Comparison of ENCODE assay signal across 8 cellular contexts in genomic region chr1:26692211-26692792, GRCh38. TPM values are rescaled to one million over a fixed set of nuclear protein-coding genes. Genes with fewer than 3 reads are reported as not detected.
DNase-seq lines count a peak whose midpoint lies in the region; ATAC-seq and TF ChIP-seq lines count a peak whose summit lies in the region.

No MANE protein-coding gene starts in this region.

- H3K27ac ChIP-seq in Peyer's patch: peak overlapping the region; percentile 96 to 100 (median 97)
- H3K27ac ChIP-seq in esophagus muscularis mucosa (replicated peaks in 1 of 4): peak overlapping the region; percentile 96 to 99 (median 98)
- H3K27ac ChIP-seq in muscle layer of colon (ENCODE audit: low read depth, low read length): peak overlapping the region; percentile 87

- peaks cover 29% of the 10 kb centered on the region for H3K4me1 Mint-ChIP-seq in activated T-cell treated with anti-CD3 and anti-CD28 coated beads, Interleukin-2, amount 50 U/mL, for 72 hours (ENCODE audit: low read depth)

- no peak for TF ChIP-seq EP300 in esophagus muscularis mucosa (IDR thresholded peaks at IDR 0.05)

- H3K36me3 ChIP-seq in Peyer's patch (no peaks in the 10 kb centered on the region), esophagus muscularis mucosa (no peaks in the 10 kb centered on the region), muscle layer of colon (ENCODE audit: insufficient read depth, low read length) (no peaks in the 10 kb centered on the region)

- peak overlapping the region; percentile 98 for H3K27ac Mint-ChIP-seq in activated T-cell treated with anti-CD3 and anti-CD28 coated beads, Interleukin-2, amount 50 U/mL, for 72 hours

- DNase-seq in KG1 (lab: John Stamatoyannopoulos, UW): peak; percentile 90
- peak; percentile 87 to 96 (median 90) for DNase-seq in Peyer's patch
- DNase-seq in activated T-cell treated with anti-CD3 and anti-CD28 coated beads, Interleukin-2, amount 50 U/mL, for 72 hours: peak; percentile 74 to 86
- DNase-seq in esophagus muscularis mucosa (ENCODE audit: extremely low spot score): peak; percentile 94
- DNase-seq in stimulated activated CD8-positive, alpha-beta memory T cell treated with anti-CD3 and anti-CD28 coated beads, Interleukin-4, amount 100 ng/mL, for 4 hours (ENCODE audit: low read depth in 2 of 2, low spot score in 1 of 2): peak; percentile 50 to 53

- H3K9me3 Mint-ChIP-seq in activated T-cell treated with anti-CD3 and anti-CD28 coated beads, Interleukin-2, amount 50 U/mL, for 72 hours: no peaks in the 10 kb centered on the region

- H3K27me3 ChIP-seq in Peyer's patch (no peaks in the 10 kb centered on the region), esophagus muscularis mucosa (peaks cover 0 to 4% (median 0%) of the 10 kb centered on the region in 4 donors), muscle layer of colon (ENCODE audit: control insufficient read depth in 1 of 2, insufficient read depth in 2 of 2, low read length in 2 of 2) (no peaks in the 10 kb centered on the region)

- H3K36me3 Mint-ChIP-seq in activated T-cell treated with anti-CD3 and anti-CD28 coated beads, Interleukin-2, amount 50 U/mL, for 72 hours (ENCODE audit: insufficient read depth in 2 of 2): no peaks in the 10 kb centered on the region

- WGBS in esophagus muscularis mucosa: 1% methylated on average over 16 of the region's 30 CpGs

- H3K4me3 ChIP-seq in Peyer's patch: peak overlapping the region; percentile 53 to 69 (median 58)
- H3K4me3 ChIP-seq in esophagus muscularis mucosa: peak overlapping the region; percentile 55 to 68 (median 63)
- peak overlapping the region; percentile 43 to 95 for H3K4me3 ChIP-seq in muscle layer of colon (ENCODE audit: low read depth in 1 of 2, low read length in 2 of 2)

- H3K9me3 ChIP-seq in Peyer's patch (no peaks in the 10 kb centered on the region), esophagus muscularis mucosa (no peaks in the 10 kb centered on the region), muscle layer of colon (ENCODE audit: low read length) (no peaks in the 10 kb centered on the region)

- H3K4me3 Mint-ChIP-seq in activated T-cell treated with anti-CD3 and anti-CD28 coated beads, Interleukin-2, amount 50 U/mL, for 72 hours: peak overlapping the region; percentile 93 to 95

- peak overlapping the region; percentile 98 for H3K9ac ChIP-seq in muscle layer of colon (ENCODE audit: low read length)

- ATAC-seq in GM18505 (IDR thresholded peaks at IDR 0.05; ENCODE audit: unreplicated experiment) (peak; percentile 28), GM21515 (IDR thresholded peaks at IDR 0.05; ENCODE audit: unreplicated experiment) (no peak)
- peak; percentile 42 to 45 for ATAC-seq in activated T-cell treated with anti-CD3 and anti-CD28 coated beads, Interleukin-2, amount 50 U/mL, for 72 hours (replicated peaks in 1 of 2)

- intact Hi-C loops in esophagus muscularis mucosa (cut with DNase I): loop anchor here (2.0 to 5.0 kb wide), 2 partner anchors 90 to 96 kb away; no protein-coding TSS in a partner anchor

- H3K4me1 ChIP-seq in Peyer's patch: peaks cover 0 to 29% (median 16%) of the 10 kb centered on the region in 4 donors
- H3K4me1 ChIP-seq in esophagus muscularis mucosa: peaks cover 24 to 41% (median 40%) of the 10 kb centered on the region in 4 donors
- peaks cover 31% of the 10 kb centered on the region for H3K4me1 ChIP-seq in muscle layer of colon (ENCODE audit: insufficient read depth, low read length)

- TF ChIP-seq POLR2A in GM18505 (IDR thresholded peaks at IDR 0.05; ENCODE audit: borderline replicate concordance, extremely low read depth, insufficient read depth, insufficient read length) (peak; percentile 87), Peyer's patch (IDR thresholded peaks at IDR 0.05) (peak; percentile 64 to 73), esophagus muscularis mucosa (IDR thresholded peaks at IDR 0.05; ENCODE audit: low read depth) (no peak)

- peak in 4 of 6 experiments; percentile 7 to 38 (median 16) for TF ChIP-seq CTCF in Peyer's patch (IDR thresholded peaks at IDR 0.05)
- peak in 2 of 3 experiments; percentile 16 to 21 for TF ChIP-seq CTCF in esophagus muscularis mucosa (IDR thresholded peaks at IDR 0.05)

- no peaks in the 10 kb centered on the region for H3K27me3 Mint-ChIP-seq in activated T-cell treated with anti-CD3 and anti-CD28 coated beads, Interleukin-2, amount 50 U/mL, for 72 hours (ENCODE audit: low read depth)

RNA-seq across cellular contexts. Expression of gene ARID1A, which starts 3.5 kb away (rescaled TPM):
- total RNA-seq in Peyer's patch (10 to 100 TPM; 49.4 to 90.8 (median 66.8) TPM), esophagus muscularis mucosa (10 to 100 TPM; 36.8 to 76.2 (median 44.5) TPM)
- total RNA-seq in activated T-cell treated with anti-CD3 and anti-CD28 coated beads, Interleukin-2, amount 50 U/mL, for 72 hours: 10 to 100 TPM; 95.1 to 97.3 TPM
